ENCODE assay signal across 7 cellular contexts in the genomic region with DNA sequence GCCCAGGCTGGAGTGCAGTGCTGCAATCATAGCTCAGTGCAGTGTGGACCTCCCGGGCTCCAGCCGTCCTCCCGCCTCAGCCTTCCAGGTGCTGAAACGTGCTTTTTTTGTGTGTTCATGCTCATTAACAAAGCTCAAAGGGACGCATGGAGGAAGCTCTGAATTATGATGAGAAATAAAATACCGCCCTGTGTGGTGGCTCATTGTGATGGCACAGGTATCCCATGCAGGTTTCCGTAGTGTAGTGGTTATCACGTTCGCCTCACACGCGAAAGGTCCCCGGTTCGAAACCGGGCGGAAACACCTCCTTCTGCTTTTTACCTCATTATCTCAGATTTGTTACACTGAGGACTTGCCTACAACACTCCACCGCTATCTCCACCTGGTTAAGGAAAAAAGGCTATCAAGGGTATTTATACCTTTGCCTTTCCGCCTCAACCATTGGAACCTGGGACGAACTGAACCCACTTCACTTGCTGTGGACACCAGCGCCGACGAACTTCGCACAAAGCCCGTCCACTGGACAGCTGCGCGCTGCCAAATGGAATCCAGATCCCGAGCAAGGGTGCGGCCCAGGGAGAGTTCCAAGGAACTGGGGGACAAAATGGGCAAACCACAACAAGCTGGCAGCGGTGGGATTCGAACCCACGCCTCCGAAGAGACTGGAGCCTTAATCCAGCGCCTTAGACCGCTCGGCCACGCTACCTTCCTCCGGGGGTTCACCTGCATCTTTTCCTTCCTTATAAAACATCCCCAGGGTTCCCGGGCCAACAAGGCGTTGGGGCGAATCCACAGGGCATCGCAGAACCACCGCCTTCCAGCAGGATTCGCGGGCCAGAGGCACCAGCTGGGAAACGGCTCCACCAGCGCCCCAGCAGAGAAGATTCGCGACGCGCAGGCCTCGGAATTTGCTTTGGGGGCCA. TPM values are rescaled to one million over a fixed set of nuclear protein-coding genes. Genes with fewer than 3 reads are reported as not detected.
DNase-seq lines count a peak whose midpoint lies in the region; ATAC-seq, FAIRE-seq and TF ChIP-seq lines count a peak whose summit lies in the region.

No MANE protein-coding gene starts in this region.

- peak overlapping the region; percentile 78 for H3K4me3 Mint-ChIP-seq in activated CD4-positive, alpha-beta memory T cell treated with anti-CD3 and anti-CD28 coated beads, Interleukin-2, amount 10 ng/mL, durations not matched to agents 7 days and 5 days
- peak overlapping the region; percentile 77 for H3K4me3 Mint-ChIP-seq in glutamatergic neuron (ENCODE audit: unreplicated experiment)

- peak; percentile 64 for FAIRE-seq in GM19239 (lab: Jason Lieb, UNC)

- POLR2A ChIA-PET in activated CD4-positive, alpha-beta memory T cell treated with anti-CD3 and anti-CD28 coated beads, Interleukin-2, amount 10 ng/mL, durations not matched to agents 7 days and 5 days (lab: Charles Lee) = interaction anchor here (0.7 to 3.2 kb wide), 15 partner anchors 9 to 342 kb away, joined by 3 to 14 read pairs (median 5); partner anchors contain the start of genes TRIM41, TRIM52 and TRIM7

- CTCF ChIA-PET in activated CD4-positive, alpha-beta memory T cell treated with anti-CD3 and anti-CD28 coated beads, Interleukin-2, amount 10 ng/mL, durations not matched to agents 7 days and 5 days (lab: Charles Lee) = interaction anchor here (0.6 to 4.5 kb wide), 16 partner anchors 9 to 343 kb away, joined by 3 to 50 read pairs (median 4); no protein-coding TSS in a partner anchor

- peaks cover 7% of the 10 kb centered on the region for H3K36me3 Mint-ChIP-seq in activated CD4-positive, alpha-beta memory T cell treated with anti-CD3 and anti-CD28 coated beads, Interleukin-2, amount 10 ng/mL, durations not matched to agents 7 days and 5 days (ENCODE audit: low read depth)
- peaks cover 4% of the 10 kb centered on the region for H3K36me3 Mint-ChIP-seq in glutamatergic neuron (ENCODE audit: unreplicated experiment)

- H3K9me3 Mint-ChIP-seq in activated CD4-positive, alpha-beta memory T cell treated with anti-CD3 and anti-CD28 coated beads, Interleukin-2, amount 10 ng/mL, durations not matched to agents 7 days and 5 days = no peaks in the 10 kb centered on the region
- H3K9me3 Mint-ChIP-seq in glutamatergic neuron (ENCODE audit: unreplicated experiment) = peaks cover 14% of the 10 kb centered on the region

- H3K4me1 Mint-ChIP-seq in activated CD4-positive, alpha-beta memory T cell treated with anti-CD3 and anti-CD28 coated beads, Interleukin-2, amount 10 ng/mL, durations not matched to agents 7 days and 5 days = peaks cover 46% of the 10 kb centered on the region
- H3K4me1 Mint-ChIP-seq in glutamatergic neuron (ENCODE audit: low read depth, unreplicated experiment) = peaks cover 7% of the 10 kb centered on the region

- DNase-seq in GM19239 (ENCODE audit: insufficient read length, low spot score) (no peak), glutamatergic neuron (no peak), putamen (ENCODE audit: low spot score) (no peak)
- peak; percentile 72 for DNase-seq in activated CD4-positive, alpha-beta memory T cell treated with anti-CD3 and anti-CD28 coated beads, Interleukin-2, amount 10 ng/mL, durations not matched to agents 7 days and 5 days
- DNase-seq in stimulated activated CD8-positive, alpha-beta memory T cell treated with anti-CD3 and anti-CD28 coated beads, Interleukin-15, amount 100 ng/mL, for 24 hours (ENCODE audit: low read depth) = peak; percentile 63

- no peak for TF ChIP-seq CTCF in glutamatergic neuron (IDR thresholded peaks at IDR 0.05; ENCODE audit: partially characterized antibody, unreplicated experiment)

- H3K27ac Mint-ChIP-seq in activated CD4-positive, alpha-beta memory T cell treated with anti-CD3 and anti-CD28 coated beads, Interleukin-2, amount 10 ng/mL, durations not matched to agents 7 days and 5 days = peak overlapping the region; percentile 80
- H3K27ac Mint-ChIP-seq in glutamatergic neuron (ENCODE audit: unreplicated experiment) = no peak overlapping the region

- ATAC-seq in HG03460 (IDR thresholded peaks at IDR 0.05; ENCODE audit: unreplicated experiment) (peak; percentile 45), GM21528 (IDR thresholded peaks at IDR 0.05; ENCODE audit: low FRiP score, unreplicated experiment) (no peak)

- H3K27me3 Mint-ChIP-seq in activated CD4-positive, alpha-beta memory T cell treated with anti-CD3 and anti-CD28 coated beads, Interleukin-2, amount 10 ng/mL, durations not matched to agents 7 days and 5 days = peaks cover 54% of the 10 kb centered on the region
- peaks cover 22% of the 10 kb centered on the region for H3K27me3 Mint-ChIP-seq in glutamatergic neuron (ENCODE audit: unreplicated experiment)

RNA-seq across cellular contexts. Expression of gene OR2V2, which starts 26.3 kb away (rescaled TPM):
- total RNA-seq in activated CD4-positive, alpha-beta memory T cell treated with anti-CD3 and anti-CD28 coated beads, Interleukin-2, amount 10 ng/mL, durations not matched to agents 7 days and 5 days = not detected
- not detected for total RNA-seq in glutamatergic neuron (ENCODE audit: unreplicated experiment)

RNA-seq across cellular contexts. Expression of gene TRIM7, which starts 31.3 kb away (rescaled TPM):
- 1 to 10 TPM; 1.9 to 2.0 TPM for total RNA-seq in activated CD4-positive, alpha-beta memory T cell treated with anti-CD3 and anti-CD28 coated beads, Interleukin-2, amount 10 ng/mL, durations not matched to agents 7 days and 5 days
- 0.93 TPM for total RNA-seq in glutamatergic neuron (ENCODE audit: unreplicated experiment)

RNA-seq across cellular contexts. Expression of gene OR2V1, which starts 42.7 kb away (rescaled TPM):
- not detected for total RNA-seq in activated CD4-positive, alpha-beta memory T cell treated with anti-CD3 and anti-CD28 coated beads, Interleukin-2, amount 10 ng/mL, durations not matched to agents 7 days and 5 days
- total RNA-seq in glutamatergic neuron (ENCODE audit: unreplicated experiment) = not detected

RNA-seq across cellular contexts. Expression of gene TRIM41, which starts 49.4 kb away (rescaled TPM):
- total RNA-seq in activated CD4-positive, alpha-beta memory T cell treated with anti-CD3 and anti-CD28 coated beads, Interleukin-2, amount 10 ng/mL, durations not matched to agents 7 days and 5 days = 10 to 100 TPM; 42.4 to 43.7 TPM
- total RNA-seq in glutamatergic neuron (ENCODE audit: unreplicated experiment) = 28.8 TPM

Comparison
In these comparisons a context has a peak if more than half of its experiments do, and no peak if none do; other contexts are left out.
1. DNase-seq: peak in activated CD4-positive, alpha-beta memory T cell treated with anti-CD3 and anti-CD28 coated beads, Interleukin-2, amount 10 ng/mL, durations not matched to agents 7 days and 5 days (single experiment) and stimulated activated CD8-positive, alpha-beta memory T cell treated with anti-CD3 and anti-CD28 coated beads, Interleukin-15, amount 100 ng/mL, for 24 hours (single experiment); none in GM19239 (single experiment), glutamatergic neuron (single experiment) and putamen (single experiment).